8 cellular contexts compared by ENCODE assay signal in the genomic region with DNA sequence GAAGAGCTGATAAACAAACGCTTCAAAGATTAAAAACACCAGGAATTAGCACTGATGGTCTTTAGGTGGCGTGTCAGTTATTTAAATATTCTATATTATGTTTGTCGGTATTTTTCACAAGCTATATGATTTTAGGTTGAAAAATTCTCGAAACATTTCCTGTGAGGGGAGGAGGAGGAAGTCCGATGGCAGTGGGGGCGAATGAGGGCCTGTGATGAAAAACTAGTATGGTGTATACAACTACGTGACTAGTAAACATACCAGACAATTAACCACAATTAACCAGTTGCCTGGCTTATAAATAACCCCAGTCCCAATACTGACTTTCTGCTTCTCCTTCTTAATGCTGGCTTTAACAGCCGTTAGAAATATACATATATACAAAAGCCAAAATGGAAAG. TPM values are rescaled to one million over a fixed set of nuclear protein-coding genes. Genes with fewer than 3 reads are reported as not detected.
A peak's percentile ranks its signal among the peaks of the same experiment; 100 is the strongest.
DNase-seq lines count a peak whose midpoint lies in the region; FAIRE-seq and TF ChIP-seq lines count a peak whose summit lies in the region.

No MANE protein-coding gene starts in this region.

- no peak overlapping the region for H3K4me3 ChIP-seq in astrocyte (ENCODE audit: insufficient read depth, low read depth, low read length)
- H3K4me3 ChIP-seq in muscle layer of duodenum (ENCODE audit: low read depth in 1 of 2, low read length in 2 of 2): peak overlapping the region; percentile 72 to 77

- H3K27me3 ChIP-seq in astrocyte (ENCODE audit: insufficient read depth, low read length): no peaks in the 10 kb centered on the region
- no peaks in the 10 kb centered on the region for H3K27me3 ChIP-seq in muscle layer of duodenum (ENCODE audit: low read depth, low read length)

- intact Hi-C loops in posterior cingulate gyrus (cut with DNase I): no loop called here

- no peak for TF ChIP-seq CTCF in astrocyte (IDR thresholded peaks at IDR 0.05; ENCODE audit: insufficient read depth, low read depth, low read length)

- H3K27me3 Mint-ChIP-seq in astrocyte (ENCODE audit: low read depth, unreplicated experiment): no peaks in the 10 kb centered on the region

- H3K4me1 Mint-ChIP-seq in astrocyte (ENCODE audit: low read depth, unreplicated experiment): peaks cover 2% of the 10 kb centered on the region

- H3K9me3 ChIP-seq in astrocyte (ENCODE audit: insufficient read depth, low read depth, low read length) (no peaks in the 10 kb centered on the region), muscle layer of duodenum (ENCODE audit: control insufficient read depth in 1 of 2, low read length in 2 of 2) (no peaks in the 10 kb centered on the region)

- H4K20me1 ChIP-seq in astrocyte (ENCODE audit: insufficient read depth, low read length): no peaks in the 10 kb centered on the region

- H3K36me3 ChIP-seq in astrocyte (ENCODE audit: insufficient read depth, low read length) (no peaks in the 10 kb centered on the region), muscle layer of duodenum (ENCODE audit: control insufficient read depth in 1 of 2, insufficient read depth in 2 of 2, low read length in 2 of 2) (no peaks in the 10 kb centered on the region)

- H3K79me2 ChIP-seq in astrocyte (ENCODE audit: insufficient read depth, low read length): no peaks in the 10 kb centered on the region

- H3K36me3 Mint-ChIP-seq in astrocyte (ENCODE audit: low read depth, unreplicated experiment): no peaks in the 10 kb centered on the region

- DNase-seq in stimulated activated CD4-positive, alpha-beta T cell treated with anti-CD3 and anti-CD28 coated beads, Interleukin-15, amount 100 ng/mL, for 24 hours: peak; percentile 3
- no peak for DNase-seq in stimulated activated CD4-positive, alpha-beta T cell treated with anti-CD3 and anti-CD28 coated beads, Interleukin-4, amount 100 ng/mL, for 4 hours
- DNase-seq in astrocyte (ENCODE audit: low read depth) (no peak), NCI-H146 (lab: John Stamatoyannopoulos, UW) (no peak), medulla oblongata (ENCODE audit: extremely low spot score) (no peak), NCI-H2029 (lab: John Stamatoyannopoulos, UW) (no peak), posterior cingulate gyrus (no peak)

- H3K4me3 Mint-ChIP-seq in astrocyte (ENCODE audit: unreplicated experiment): peak overlapping the region; percentile 95

- H3K27ac ChIP-seq in astrocyte (ENCODE audit: low read depth, low read length): no peak overlapping the region
- no peak overlapping the region for H3K27ac ChIP-seq in muscle layer of duodenum (ENCODE audit: low read length)

- no peaks in the 10 kb centered on the region for H3K9me3 Mint-ChIP-seq in astrocyte (ENCODE audit: unreplicated experiment)

- peak overlapping the region; percentile 73 for H2AFZ ChIP-seq in astrocyte (ENCODE audit: low read depth, low read length)

- peak overlapping the region; percentile 83 for H3K27ac Mint-ChIP-seq in astrocyte (ENCODE audit: unreplicated experiment)

- H3K4me2 ChIP-seq in astrocyte (ENCODE audit: low read length): peak overlapping the region; percentile 84

- FAIRE-seq in astrocyte (lab: Jason Lieb, UNC): peak; percentile 13

- no peak overlapping the region for H3K9ac ChIP-seq in astrocyte (ENCODE audit: low read length)

- no peaks in the 10 kb centered on the region for H3K4me1 ChIP-seq in astrocyte (ENCODE audit: insufficient read depth, low read length)
- H3K4me1 ChIP-seq in muscle layer of duodenum (ENCODE audit: control insufficient read depth in 1 of 2, insufficient read depth in 2 of 2, low read length in 2 of 2): no peaks in the 10 kb centered on the region

RNA-seq across cellular contexts. Expression of a gene that starts 0.6 kb away (rescaled TPM):
- 7.2 and 8.3 TPM in 2 replicates for total RNA-seq in astrocyte
